Comparison of ENCODE assay signal across 11 cellular contexts in the genomic region with DNA sequence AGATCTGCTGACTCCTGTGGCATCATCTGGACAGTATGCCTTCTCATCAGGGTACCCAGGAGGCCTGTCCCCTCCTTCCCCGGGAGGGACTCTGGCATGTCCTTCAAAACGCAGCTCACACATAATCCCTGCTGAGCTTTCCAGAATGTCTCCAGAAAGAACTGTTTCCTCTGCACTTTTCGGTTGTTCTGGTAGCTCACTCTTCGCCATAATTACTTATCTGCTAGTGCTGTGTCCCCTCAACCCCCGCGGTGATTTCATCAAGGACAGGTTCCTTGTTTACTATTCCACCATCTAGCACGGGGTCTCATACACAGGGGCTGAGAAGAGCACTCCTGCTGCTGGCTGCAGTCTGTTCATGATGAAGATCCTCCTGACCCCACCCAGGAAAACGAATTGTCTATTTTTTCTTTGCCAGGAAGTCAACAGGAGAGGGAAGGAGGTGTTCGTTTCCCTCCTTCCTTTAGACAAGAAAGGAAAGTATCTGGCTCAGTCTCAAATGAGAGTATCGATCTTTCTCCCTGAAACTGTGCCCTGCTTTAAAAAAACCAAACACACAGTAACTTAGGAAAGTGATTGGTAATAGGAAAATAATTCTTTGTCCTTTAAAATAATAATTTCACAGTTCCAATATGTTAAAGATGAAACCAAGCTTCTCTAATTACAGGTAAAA.
A peak's percentile ranks its signal among the peaks of the same experiment; 100 is the strongest.
DNase-seq lines count a peak whose midpoint lies in the region; ATAC-seq, FAIRE-seq and TF ChIP-seq lines count a peak whose summit lies in the region.
"Had no signal": no experiment of that assay in that cellular context is flagged by ENCODE, and none has a peak within 500 bp of the region (broad histone marks: within the 10 kb centered on the region; RNA-seq: fewer than 3 reads in every experiment).

No MANE protein-coding gene starts in this region.

- POLR2A ChIA-PET in endothelial cell of umbilical vein (lab: Charles Lee), result interaction anchor here (0.9 kb wide), 1 partner anchor 8 kb away, joined by 4 read pairs; no protein-coding TSS in a partner anchor
- POLR2A ChIA-PET in naive thymus-derived CD4-positive, alpha-beta T cell (lab: Charles Lee), result no interaction called here

- H3K4me2 ChIP-seq in GM23338, result peak overlapping the region; percentile 56; the same call in 1 of the 2 replicates
- H3K4me2 ChIP-seq in endothelial cell of umbilical vein (ENCODE audit: insufficient read depth, low read length), result peak overlapping the region; percentile 76
- peak overlapping the region; percentile 37 for H3K4me2 ChIP-seq in neural cell (ENCODE audit: low read length)

- H3K36me3 ChIP-seq in GM23338 (ENCODE audit: insufficient read depth), result no peaks in the 10 kb centered on the region
- H3K36me3 ChIP-seq in endothelial cell of umbilical vein (ENCODE audit: control insufficient read depth in 2 of 2, extremely low read depth in 1 of 2, insufficient read depth in 2 of 2, low read length in 2 of 2), result no peaks in the 10 kb centered on the region
- H3K36me3 ChIP-seq in neural cell (ENCODE audit: insufficient read depth, low read length), result no peaks in the 10 kb centered on the region
- H3K36me3 ChIP-seq in naive thymus-derived CD4-positive, alpha-beta T cell (ENCODE audit: control insufficient read depth in 2 of 3, insufficient read depth in 3 of 3, low read length in 3 of 3), result no peaks in the 10 kb centered on the region

- no peaks in the 10 kb centered on the region for H3K9me1 ChIP-seq in endothelial cell of umbilical vein (replicated peaks; ENCODE audit: control insufficient read depth, extremely low read depth, insufficient read depth, low read length)

- H3K9ac ChIP-seq in endothelial cell of umbilical vein (replicated peaks; ENCODE audit: extremely low read depth, insufficient read depth, low read length), result no peak overlapping the region
- no peak overlapping the region for H3K9ac ChIP-seq in neural cell (ENCODE audit: low read length)

- H3K9me2 ChIP-seq in GM23338 (ENCODE audit: insufficient read depth), result no peaks in the 10 kb centered on the region
- H3K9me2 ChIP-seq in neural cell (ENCODE audit: insufficient read depth, low read length), result no peaks in the 10 kb centered on the region

- no peaks in the 10 kb centered on the region for H3K9me3 Mint-ChIP-seq in GM23338
- peaks cover 0 to 2% (median 0%) of the 10 kb centered on the region in 11 donors for H3K9me3 Mint-ChIP-seq in naive thymus-derived CD4-positive, alpha-beta T cell
- H3K9me3 Mint-ChIP-seq: activated CD4-positive, alpha-beta T cell treated with anti-CD3 and anti-CD28 coated beads, Interleukin-2, amount 10 ng/mL, durations not matched to agents 7 days and 5 days; activated T-helper 1 cell treated with anti-CD3 and anti-CD28 coated beads, Interleukin-12 subunit alpha, Interleukin-12 subunit beta, Interleukin-2, Interleukin-4 antibody, amounts not matched to agents 30 ng/mL and 10 ng/mL and 1 ng/mL, durations not matched to agents 14 hours and 24 hours and 36 hours had no signal

- TF ChIP-seq CTCF in GM23338 (conservative IDR thresholded peaks at IDR 0.05; ENCODE audit: low read depth in 2 of 2) (no peak), endothelial cell of umbilical vein (IDR thresholded peaks at IDR 0.05; ENCODE audit: extremely low read depth in 1 of 2, insufficient read depth in 1 of 2, low read depth in 1 of 2, low read length in 2 of 2) (no peak), neural cell (IDR thresholded peaks at IDR 0.05; ENCODE audit: poor library complexity, severe bottlenecking) (no peak)

- TF ChIP-seq EP300 in neural cell (conservative IDR thresholded peaks at IDR 0.05; ENCODE audit: poor library complexity, severe bottlenecking), result no peak

- H3K9me3 ChIP-seq in endothelial cell of umbilical vein (replicated peaks; ENCODE audit: control insufficient read depth, insufficient read depth, low read length), result no peaks in the 10 kb centered on the region
- H3K9me3 ChIP-seq in neural cell (ENCODE audit: low read length), result no peaks in the 10 kb centered on the region
- no peaks in the 10 kb centered on the region for H3K9me3 ChIP-seq in naive thymus-derived CD4-positive, alpha-beta T cell (ENCODE audit: control insufficient read depth in 2 of 3, low read length in 3 of 3)

- H2AFZ ChIP-seq in GM23338 (no peak overlapping the region), endothelial cell of umbilical vein (ENCODE audit: low read depth, low read length) (peak overlapping the region; percentile 9), neural cell (ENCODE audit: low read depth, low read length) (no peak overlapping the region)

- CTCF ChIA-PET in endothelial cell of umbilical vein (lab: Charles Lee), result interaction anchor here (0.6 to 2.9 kb wide), 11 partner anchors 8 to 119 kb away, joined by 3 to 11 read pairs (median 4); no protein-coding TSS in a partner anchor
- CTCF ChIA-PET in naive thymus-derived CD4-positive, alpha-beta T cell (lab: Charles Lee), result no interaction called here

- no peak overlapping the region for H3K4me3 Mint-ChIP-seq in GM23338
- H3K4me3 Mint-ChIP-seq in naive thymus-derived CD4-positive, alpha-beta T cell, result no peak overlapping the region
- H3K4me3 Mint-ChIP-seq: activated CD4-positive, alpha-beta T cell treated with anti-CD3 and anti-CD28 coated beads, Interleukin-2, amount 10 ng/mL, durations not matched to agents 7 days and 5 days; activated T-helper 1 cell treated with anti-CD3 and anti-CD28 coated beads, Interleukin-12 subunit alpha, Interleukin-12 subunit beta, Interleukin-2, Interleukin-4 antibody, amounts not matched to agents 30 ng/mL and 10 ng/mL and 1 ng/mL, durations not matched to agents 14 hours and 24 hours and 36 hours had no signal

- no peaks in the 10 kb centered on the region for H3K27me3 ChIP-seq in GM23338 (ENCODE audit: insufficient read depth)
- H3K27me3 ChIP-seq in endothelial cell of umbilical vein (ENCODE audit: control insufficient read depth in 2 of 2, insufficient read depth in 2 of 2, low read length in 2 of 2), result no peaks in the 10 kb centered on the region
- H3K27me3 ChIP-seq in neural cell (ENCODE audit: insufficient read depth, low read depth, low read length), result no peaks in the 10 kb centered on the region
- H3K27me3 ChIP-seq in naive thymus-derived CD4-positive, alpha-beta T cell (ENCODE audit: control insufficient read depth in 2 of 2, insufficient read depth in 2 of 2, low read length in 2 of 2), result no peaks in the 10 kb centered on the region
- H3K27me3 ChIP-seq: MG63 had no signal

- H3K27ac ChIP-seq in GM23338 (ENCODE audit: low read depth), result 0 out of 2 replicates have a peak overlapping the region, but pooled peaks have one; percentile 65
- H3K27ac ChIP-seq in endothelial cell of umbilical vein (ENCODE audit: insufficient read depth, low read depth, low read length), result peak overlapping the region; percentile 49
- H3K27ac ChIP-seq in neural cell (ENCODE audit: low read length), result no peak overlapping the region
- H3K27ac ChIP-seq in naive thymus-derived CD4-positive, alpha-beta T cell (ENCODE audit: low read depth, low read length), result no peak overlapping the region

- peaks cover 33% of the 10 kb centered on the region for H3K4me1 ChIP-seq in GM23338 (ENCODE audit: insufficient read depth)
- H3K4me1 ChIP-seq in endothelial cell of umbilical vein (ENCODE audit: control insufficient read depth, extremely low read depth, insufficient read depth, low read length), result peaks cover 41% of the 10 kb centered on the region
- no peaks in the 10 kb centered on the region for H3K4me1 ChIP-seq in naive thymus-derived CD4-positive, alpha-beta T cell (ENCODE audit: control insufficient read depth in 2 of 2, insufficient read depth in 2 of 2, low read length in 2 of 2)

- peak; percentile 39 for ATAC-seq in GM23338
- no peak for ATAC-seq in naive thymus-derived CD4-positive, alpha-beta T cell

- intact Hi-C loops in endothelial cell of umbilical vein (cut with micrococcal nuclease), result loop anchor here (1.0 kb wide), 1 partner anchor 30 kb away; no protein-coding TSS in a partner anchor
- intact Hi-C loops in naive thymus-derived CD4-positive, alpha-beta T cell (cut with micrococcal nuclease), result no loop called here

- peaks cover 12% of the 10 kb centered on the region; the same call in 1 of the 2 replicates for H4K20me1 ChIP-seq in GM23338 (replicated peaks; ENCODE audit: insufficient read depth)
- no peaks in the 10 kb centered on the region for H4K20me1 ChIP-seq in endothelial cell of umbilical vein (replicated peaks; ENCODE audit: control insufficient read depth, extremely low read depth, insufficient read depth, low read length)
- H4K20me1 ChIP-seq in neural cell (ENCODE audit: insufficient read depth), result peaks cover 14% of the 10 kb centered on the region

- peak overlapping the region; percentile 88 for H3K27ac Mint-ChIP-seq in GM23338
- H3K27ac Mint-ChIP-seq in naive thymus-derived CD4-positive, alpha-beta T cell, result peak overlapping the region in 1 of 9 donors; percentile 24
- H3K27ac Mint-ChIP-seq: activated CD4-positive, alpha-beta T cell treated with anti-CD3 and anti-CD28 coated beads, Interleukin-2, amount 10 ng/mL, durations not matched to agents 7 days and 5 days; activated T-helper 1 cell treated with anti-CD3 and anti-CD28 coated beads, Interleukin-12 subunit alpha, Interleukin-12 subunit beta, Interleukin-2, Interleukin-4 antibody, amounts not matched to agents 30 ng/mL and 10 ng/mL and 1 ng/mL, durations not matched to agents 14 hours and 24 hours and 36 hours had no signal

- H3K4me3 ChIP-seq in GM23338 (no peak overlapping the region), endothelial cell of umbilical vein (replicated peaks in 1 of 3; ENCODE audit: insufficient read depth in 1 of 3, low read depth in 1 of 3, low read length in 3 of 3) (peak overlapping the region in 1 of 3 experiments; percentile 16), neural cell (ENCODE audit: low read length) (peak overlapping the region; percentile 22)
- H3K4me3 ChIP-seq in naive thymus-derived CD4-positive, alpha-beta T cell (ENCODE audit: low read length), result no peak overlapping the region
- H3K4me3 ChIP-seq: MG63 had no signal

- peak; percentile 36 for DNase-seq in GM23338 (ENCODE audit: low spot score)
- peak; percentile 1 for DNase-seq in NCI-H510A (lab: John Stamatoyannopoulos, UW)
- DNase-seq in endothelial cell of umbilical vein (ENCODE audit: low read depth, low spot score), result no peak
- DNase-seq in stimulated activated CD8-positive, alpha-beta memory T cell treated with anti-CD3 and anti-CD28 coated beads, Interleukin-4, amount 100 ng/mL, for 48 hours, result no peak
- DNase-seq in activated CD8-positive, alpha-beta memory T cell treated with anti-CD3 and anti-CD28 coated beads, Interleukin-2, amount 50 U/mL, for 48 hours, result no peak
- no peak for DNase-seq in T-helper 2 cell
- DNase-seq in naive thymus-derived CD4-positive, alpha-beta T cell, result no peak
- DNase-seq: activated CD4-positive, alpha-beta T cell treated with anti-CD3 and anti-CD28 coated beads, Interleukin-2, amount 10 ng/mL, durations not matched to agents 7 days and 5 days; MG63 had no signal

- no peaks in the 10 kb centered on the region for H3K36me3 Mint-ChIP-seq in GM23338 (ENCODE audit: low read depth)
- no peaks in the 10 kb centered on the region for H3K36me3 Mint-ChIP-seq in naive thymus-derived CD4-positive, alpha-beta T cell

- no peak for TF ChIP-seq RAD21 in neural cell (conservative IDR thresholded peaks at IDR 0.05)

- FAIRE-seq in endothelial cell of umbilical vein (lab: Jason Lieb, UNC), result no peak

- peaks cover 7% of the 10 kb centered on the region for H3K27me3 Mint-ChIP-seq in GM23338 (ENCODE audit: insufficient read depth, low read depth, poor library complexity)
- H3K27me3 Mint-ChIP-seq in naive thymus-derived CD4-positive, alpha-beta T cell, result peaks cover 11 to 39% (median 18%) of the 10 kb centered on the region in 5 donors

- no peak for TF ChIP-seq POLR2A in endothelial cell of umbilical vein (IDR thresholded peaks at IDR 0.05; ENCODE audit: low read depth, low read length)

- no TSS peak for BruUV-seq in endothelial cell of umbilical vein (replicated peaks; lab: Mats Ljungman, UMichigan)

- peaks cover 98% of the 10 kb centered on the region for H3K79me2 ChIP-seq in GM23338 (replicated peaks; ENCODE audit: insufficient read depth)
- peaks cover 88% of the 10 kb centered on the region for H3K79me2 ChIP-seq in endothelial cell of umbilical vein (ENCODE audit: control insufficient read depth, insufficient read depth, low read length)
- peaks cover 87% of the 10 kb centered on the region for H3K79me2 ChIP-seq in neural cell (replicated peaks; ENCODE audit: insufficient read depth, low read length)

- peaks cover 38% of the 10 kb centered on the region for H3K4me1 Mint-ChIP-seq in GM23338
- H3K4me1 Mint-ChIP-seq in naive thymus-derived CD4-positive, alpha-beta T cell, result peaks cover 0 to 4% (median 0%) of the 10 kb centered on the region in 7 donors

- dilution Hi-C loops in endothelial cell of umbilical vein (cut with MboI; ENCODE audit: extremely low pct_ligation_motif_present, low sequenced_read_pairs), result no loop called here

- H3F3A ChIP-seq in GM23338 (replicated peaks; ENCODE audit: low read depth) (no peaks in the 10 kb centered on the region), neural cell (ENCODE audit: insufficient read depth, low read length, poor library complexity, severe bottlenecking) (peaks cover 2% of the 10 kb centered on the region)

Comparison
In these comparisons a context has a peak if more than half of its experiments do, and no peak if none do; other contexts are left out.
1. DNase-seq: peak in GM23338 (single experiment) and NCI-H510A (single experiment); none in endothelial cell of umbilical vein (single experiment), stimulated activated CD8-positive, alpha-beta memory T cell treated with anti-CD3 and anti-CD28 coated beads, Interleukin-4, amount 100 ng/mL, for 48 hours (single experiment), activated CD8-positive, alpha-beta memory T cell treated with anti-CD3 and anti-CD28 coated beads, Interleukin-2, amount 50 U/mL, for 48 hours (single experiment), T-helper 2 cell (0 of 5) and naive thymus-derived CD4-positive, alpha-beta T cell (0 of 9).
2. H3K27ac ChIP-seq: peak in GM23338 (single experiment) and endothelial cell of umbilical vein (single experiment); none in neural cell (single experiment) and naive thymus-derived CD4-positive, alpha-beta T cell (single experiment).
3. Peak in every context shown above with its lines, with median percentiles within 50 percentile points of each other: H3K4me2 ChIP-seq.